Comparison of ENCODE assay signal across 8 cellular contexts in the genomic region with DNA sequence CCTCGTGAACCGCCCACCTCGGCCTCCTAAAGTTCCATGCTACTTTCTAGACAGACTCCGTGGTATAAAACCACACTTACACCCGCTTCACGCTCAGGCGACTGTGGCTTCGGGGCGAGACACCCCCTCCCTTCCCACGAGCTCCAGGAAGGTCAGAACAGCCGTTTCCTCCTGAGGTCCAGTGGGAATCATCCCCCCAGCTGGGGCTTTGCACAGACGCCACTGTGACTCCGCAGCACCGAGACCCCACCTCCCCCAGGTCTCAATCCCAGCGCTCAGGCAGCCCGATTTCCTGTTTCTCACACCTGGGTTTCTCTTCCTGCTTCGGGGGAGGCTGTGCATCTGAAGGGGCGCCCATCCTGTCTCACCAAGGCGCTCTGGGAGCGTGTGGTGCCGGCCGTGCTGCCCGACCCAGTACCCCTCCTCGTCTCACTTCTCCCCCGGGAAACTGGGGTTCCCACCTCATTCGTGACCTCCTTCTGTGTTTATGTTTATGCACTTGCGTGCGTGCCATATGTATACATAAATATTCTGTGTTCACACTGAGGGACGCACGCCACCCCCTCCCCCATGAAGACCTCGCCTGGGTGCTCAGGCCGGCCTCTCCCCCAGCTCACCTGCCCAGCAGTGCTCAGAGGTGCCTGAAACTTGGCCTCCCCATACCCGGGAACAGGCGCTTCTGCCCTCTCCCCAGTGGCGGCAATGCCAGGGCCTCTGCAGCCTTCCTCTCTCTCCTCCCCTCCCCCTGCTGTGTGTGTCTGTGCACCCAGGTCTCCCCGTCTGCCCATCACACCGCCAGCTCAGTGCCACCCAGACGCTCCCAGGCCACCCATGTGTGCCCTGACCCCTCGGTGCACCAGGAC. TPM values are rescaled to one million over a fixed set of nuclear protein-coding genes. Genes with fewer than 3 reads are reported as not detected.
DNase-seq lines count a peak whose midpoint lies in the region; ATAC-seq and TF ChIP-seq lines count a peak whose summit lies in the region.

No MANE protein-coding gene starts in this region.

- no peaks in the 10 kb centered on the region for H3K4me1 ChIP-seq in GM23248 (ENCODE audit: insufficient read depth)
- H3K4me1 ChIP-seq in smooth muscle cell (ENCODE audit: low read depth): no peaks in the 10 kb centered on the region

- H3K27me3 Mint-ChIP-seq in T-cell (no peaks in the 10 kb centered on the region), brain (no peaks in the 10 kb centered on the region)

- no peaks in the 10 kb centered on the region for H3K27me3 ChIP-seq in GM23248 (replicated peaks; ENCODE audit: insufficient read depth)
- no peaks in the 10 kb centered on the region for H3K27me3 ChIP-seq in smooth muscle cell (ENCODE audit: low read depth)

- H3K9ac ChIP-seq in GM23248: no peak overlapping the region
- no peak overlapping the region for H3K9ac ChIP-seq in smooth muscle cell (ENCODE audit: low read depth)

- CTCF ChIA-PET in T-cell (lab: Charles Lee): interaction anchor here in 1 of 2 donors (0.9 kb wide), 1 partner anchor 12 kb away, joined by 5 read pairs; no protein-coding TSS in a partner anchor

- H3K9me3 Mint-ChIP-seq in T-cell: no peaks in the 10 kb centered on the region
- no peaks in the 10 kb centered on the region for H3K9me3 Mint-ChIP-seq in brain

- H3K9me2 ChIP-seq in GM23248 (ENCODE audit: insufficient read depth): no peaks in the 10 kb centered on the region

- H3K27ac ChIP-seq in GM23248 (no peak overlapping the region), smooth muscle cell (ENCODE audit: low read depth) (no peak overlapping the region)

- H3K4me3 ChIP-seq in GM23248 (no peak overlapping the region), smooth muscle cell (no peak overlapping the region)

- peaks cover 29 to 55% (median 41%) of the 10 kb centered on the region in 3 donors for H3K4me1 Mint-ChIP-seq in T-cell
- no peaks in the 10 kb centered on the region for H3K4me1 Mint-ChIP-seq in brain

- no peaks in the 10 kb centered on the region for H3K9me3 ChIP-seq in GM23248 (ENCODE audit: low read depth)
- H3K9me3 ChIP-seq in smooth muscle cell (replicated peaks; ENCODE audit: low read depth): no peaks in the 10 kb centered on the region

- H2AFZ ChIP-seq in GM23248 (no peak overlapping the region), smooth muscle cell (ENCODE audit: low read depth) (no peak overlapping the region)

- H3K79me2 ChIP-seq in GM23248 (ENCODE audit: insufficient read depth) (peaks cover 57% of the 10 kb centered on the region), smooth muscle cell (ENCODE audit: low read depth) (peaks cover 49% of the 10 kb centered on the region)

- 87 to 88% methylated on average over 38 to 39 of the region's 39 CpGs for WGBS in GM23248 (ENCODE audit: low coverage in 1 of 2, low lambda C conversion rate in 2 of 2, missing lambda C conversion rate in 2 of 2), 2 experiments
- WGBS in smooth muscle cell (ENCODE audit: low lambda C conversion rate): 97% methylated on average over 36 of the region's 39 CpGs

- H3K4me3 Mint-ChIP-seq in T-cell (peak overlapping the region; percentile 83 to 93 (median 85)), brain (no peak overlapping the region)

- H3K36me3 Mint-ChIP-seq in T-cell (peaks cover 16% of the 10 kb centered on the region), brain (peaks cover 3% of the 10 kb centered on the region)

- H3K4me2 ChIP-seq in GM23248 (ENCODE audit: unreplicated experiment) (no peak overlapping the region), smooth muscle cell (no peak overlapping the region)

- peak; percentile 66 for ATAC-seq in HG02610 (IDR thresholded peaks at IDR 0.05; ENCODE audit: unreplicated experiment)
- peak; percentile 77 to 86 (median 84) for ATAC-seq in T-cell (replicated peaks in 1 of 4)

- TF ChIP-seq CTCF in brain (conservative IDR thresholded peaks at IDR 0.05): no peak
- no peak for TF ChIP-seq CTCF in smooth muscle cell (IDR thresholded peaks at IDR 0.05; ENCODE audit: borderline replicate concordance, insufficient read depth, poor library complexity, severe bottlenecking)

- H4K20me1 ChIP-seq in GM23248 (ENCODE audit: insufficient read depth) (no peaks in the 10 kb centered on the region), smooth muscle cell (ENCODE audit: low read depth) (peaks cover 50% of the 10 kb centered on the region)

- H3F3A ChIP-seq in GM23248 (ENCODE audit: insufficient read depth): no peaks in the 10 kb centered on the region
- no peaks in the 10 kb centered on the region for H3F3A ChIP-seq in smooth muscle cell (ENCODE audit: low read depth)

- in situ Hi-C loops in GM23248 (cut with MboI): no loop called here

- DNase-seq in T-cell: peak; percentile 14 to 56 (median 39)
- DNase-seq in stimulated activated CD4-positive, alpha-beta T cell treated with anti-CD3 and anti-CD28 coated beads, Interleukin-12 subunit alpha, Interleukin-12 subunit beta, amount 100 ng/mL, for 4 hours: peak; percentile 40
- DNase-seq in GM23248: no peak
- DNase-seq in smooth muscle cell (lab: John Stamatoyannopoulos, UW; ENCODE audit: unreplicated experiment): no peak
- no peak for DNase-seq in DMS153 (lab: John Stamatoyannopoulos, UW)

- POLR2A ChIA-PET in T-cell (lab: Charles Lee): no interaction called here

- no peaks in the 10 kb centered on the region for H3K36me3 ChIP-seq in GM23248 (ENCODE audit: low read depth)
- H3K36me3 ChIP-seq in smooth muscle cell (ENCODE audit: low read depth): no peaks in the 10 kb centered on the region

- H3K27ac Mint-ChIP-seq in T-cell (peak overlapping the region; percentile 95 to 97), brain (peak overlapping the region in 3 of 5 experiments; percentile 76 to 83 (median 80))

- TF ChIP-seq POLR2A in GM15510 (IDR thresholded peaks at IDR 0.05; ENCODE audit: borderline replicate concordance, extremely low read depth, insufficient read length): peak; percentile 13

RNA-seq across cellular contexts. Expression of gene SLC35E2B, which starts 14.6 kb away (rescaled TPM):
- total RNA-seq in T-cell (100 to 1,000 TPM in 3 of 5 donors, 10 to 100 TPM in 2; 77.7 to 202 (median 128) TPM), smooth muscle cell (24.2 and 32.4 TPM in 2 replicates)
- polyA plus RNA-seq in brain (ENCODE audit: insufficient read depth, low read depth, low replicate concordance) (30.7 TPM), GM23248 (2016; fragmentation: Nextera tagmentation; extraction: Ambion mirVana) (22.2 and 23.4 TPM in 2 replicates), smooth muscle cell (19.7 and 22.6 TPM in 2 replicates)
- 32.5 and 38.3 TPM in 2 replicates for total RNA-seq in GM23248 (2014; rRNA removed; shearing (Covaris generic))

RNA-seq across cellular contexts. Expression of gene CDK11B, which starts 19.1 kb away (rescaled TPM):
- 10 to 100 TPM; 38.0 to 54.3 (median 43.7) TPM for total RNA-seq in T-cell
- 46.9 TPM for polyA plus RNA-seq in brain (ENCODE audit: insufficient read depth, low read depth, low replicate concordance)
- 8.2 and 11.7 TPM in 2 replicates for total RNA-seq in GM23248 (2014; rRNA removed; shearing (Covaris generic))
- 18.2 and 19.1 TPM in 2 replicates for polyA plus RNA-seq in GM23248 (2016; fragmentation: Nextera tagmentation; extraction: Ambion mirVana)
- 12.1 and 15.6 TPM in 2 replicates for total RNA-seq in smooth muscle cell
- polyA plus RNA-seq in smooth muscle cell: 13.7 and 21.1 TPM in 2 replicates

RNA-seq across cellular contexts. Expression of gene MMP23B, which starts 46.0 kb away (rescaled TPM):
- 10 to 100 TPM in 1 of 5 donors, 1 to 10 TPM in 4; 4.8 to 11.2 (median 6.8) TPM for total RNA-seq in T-cell
- not detected for polyA plus RNA-seq in brain (ENCODE audit: insufficient read depth, low read depth, low replicate concordance)
- total RNA-seq in GM23248 (2014; rRNA removed; shearing (Covaris generic)): not detected in 2 replicates
- 1.1 TPM in 1 of 2 replicates, not detected in the other for polyA plus RNA-seq in GM23248 (2016; fragmentation: Nextera tagmentation; extraction: Ambion mirVana)
- total RNA-seq in smooth muscle cell: 81.7 and 89.8 TPM in 2 replicates
- 197 and 218 TPM in 2 replicates for polyA plus RNA-seq in smooth muscle cell

RNA-seq across cellular contexts. Expression of gene CDK11A, which starts 46.2 kb away (rescaled TPM):
- 100 to 1,000 TPM; 109 to 243 (median 182) TPM for total RNA-seq in T-cell
- polyA plus RNA-seq in brain (ENCODE audit: insufficient read depth, low read depth, low replicate concordance): 15.5 TPM
- 5.1 and 14.4 TPM in 2 replicates for total RNA-seq in GM23248 (2014; rRNA removed; shearing (Covaris generic))
- 18.9 and 20.0 TPM in 2 replicates for polyA plus RNA-seq in GM23248 (2016; fragmentation: Nextera tagmentation; extraction: Ambion mirVana)
- 9.0 and 20.9 TPM in 2 replicates for total RNA-seq in smooth muscle cell
- polyA plus RNA-seq in smooth muscle cell: 19.8 and 31.2 TPM in 2 replicates

Comparison
In these comparisons a context has a peak if more than half of its experiments do, and no peak if none do; other contexts are left out.
1. DNase-seq: peak in T-cell (34 of 34) and stimulated activated CD4-positive, alpha-beta T cell treated with anti-CD3 and anti-CD28 coated beads, Interleukin-12 subunit alpha, Interleukin-12 subunit beta, amount 100 ng/mL, for 4 hours (single experiment); none in GM23248 (single experiment), smooth muscle cell (single experiment) and DMS153 (single experiment).
2. H3K4me3 Mint-ChIP-seq: peak in T-cell (3 of 3); none in brain (0 of 5).